Comparison of ENCODE assay signal across 15 cellular contexts in genomic region chr11:101470881-101471535, GRCh38.
DNase-seq lines count a peak whose midpoint lies in the region; ATAC-seq and TF ChIP-seq lines count a peak whose summit lies in the region.
"Had no signal": no experiment of that assay in that cellular context is flagged by ENCODE, and none has a peak within 500 bp of the region (broad histone marks: within the 10 kb centered on the region; RNA-seq: fewer than 3 reads in every experiment).

No MANE protein-coding gene starts in this region.

- intact Hi-C loops in body of pancreas (cut with DNase I), result no loop called here

- ATAC-seq in gastroesophageal sphincter, result no peak
- ATAC-seq in GM21447 (IDR thresholded peaks at IDR 0.05; ENCODE audit: unreplicated experiment), result no peak
- ATAC-seq in HG03565 (IDR thresholded peaks at IDR 0.05; ENCODE audit: unreplicated experiment), result no peak
- no peak for ATAC-seq in GM19395 (IDR thresholded peaks at IDR 0.05; ENCODE audit: unreplicated experiment)
- no peak for ATAC-seq in body of pancreas

- DNase-seq in HT-29 (ENCODE audit: low spot score), result peak; percentile 40
- peak; percentile 31 for DNase-seq in brain microvascular endothelial cell
- DNase-seq in body of pancreas, result no peak
- DNase-seq: activated effector memory CD4-positive, alpha-beta T cell treated with Interleukin-2 at 50 U/mL for 16 hours; amygdala; CD4-positive, CD25-positive, alpha-beta regulatory T cell; hippocampal formation; NCI-H187; SHP77 treated with DMSO at 0.1 percent for 48 hours; T-helper 2 cell; testis had no signal

- 17 to 32% methylated on average over 3 of the region's 3 CpGs for WGBS in gastroesophageal sphincter (ENCODE audit: low coverage in 1 of 2), 2 donors
- WGBS in body of pancreas, 2 donors, result 20 to 32% methylated on average over 3 of the region's 3 CpGs

- TF ChIP-seq POLR2A in gastroesophageal sphincter (IDR thresholded peaks at IDR 0.05) (no peak), body of pancreas (IDR thresholded peaks at IDR 0.05) (no peak)

- H3K9me3 ChIP-seq in gastroesophageal sphincter (no peaks in the 10 kb centered on the region), body of pancreas (no peaks in the 10 kb centered on the region)
- H3K9me3 ChIP-seq: testis had no signal

- H3K4me1 ChIP-seq in gastroesophageal sphincter (peaks cover 0 to 16% (median 0%) of the 10 kb centered on the region in 3 donors), body of pancreas (no peaks in the 10 kb centered on the region)
- H3K4me1 ChIP-seq: testis had no signal

- peak overlapping the region; percentile 10 for H3K27ac ChIP-seq in brain microvascular endothelial cell
- H3K27ac ChIP-seq in gastroesophageal sphincter, result peak overlapping the region in 3 of 4 donors; percentile 5 to 60 (median 48)
- H3K27ac ChIP-seq in body of pancreas, result no peak overlapping the region
- H3K27ac ChIP-seq: testis had no signal

- H3K27me3 ChIP-seq in brain microvascular endothelial cell (replicated peaks) (no peaks in the 10 kb centered on the region), gastroesophageal sphincter (no peaks in the 10 kb centered on the region), body of pancreas (no peaks in the 10 kb centered on the region)
- H3K27me3 ChIP-seq: testis had no signal

- TF ChIP-seq CTCF in brain microvascular endothelial cell (IDR thresholded peaks at IDR 0.05; ENCODE audit: low read depth, low read length, missing control alignments), result no peak
- no peak for TF ChIP-seq CTCF in gastroesophageal sphincter (IDR thresholded peaks at IDR 0.05)
- no peak for TF ChIP-seq CTCF in body of pancreas (IDR thresholded peaks at IDR 0.05)

- no peak for TF ChIP-seq EP300 in gastroesophageal sphincter (IDR thresholded peaks at IDR 0.05)

- no peaks in the 10 kb centered on the region for H3K36me3 ChIP-seq in brain microvascular endothelial cell (replicated peaks)
- H3K36me3 ChIP-seq in gastroesophageal sphincter, result peaks cover 0 to 17% of the 10 kb centered on the region in 2 donors
- no peaks in the 10 kb centered on the region for H3K36me3 ChIP-seq in body of pancreas (replicated peaks in 1 of 2; ENCODE audit: insufficient read depth in 1 of 2, low read depth in 2 of 2)

- in situ Hi-C loops in brain microvascular endothelial cell (cut with HindIII; ENCODE audit: low pct_ligation_motif_present, low sequenced_read_pairs), result no loop called here

- H3K4me3 ChIP-seq in brain microvascular endothelial cell (ENCODE audit: low read depth, low read length) (peak overlapping the region; percentile 18), gastroesophageal sphincter (no peak overlapping the region), body of pancreas (no peak overlapping the region)
- H3K4me3 ChIP-seq: testis had no signal

Comparison
In these comparisons a context has a peak if more than half of its experiments do, and no peak if none do; other contexts are left out.
1. DNase-seq: peak in HT-29 (single experiment) and brain microvascular endothelial cell (single experiment); none in body of pancreas (0 of 4).
2. H3K27ac ChIP-seq: peak in brain microvascular endothelial cell (single experiment) and gastroesophageal sphincter (3 of 4); none in body of pancreas (0 of 4).